ENCODE assay signal across 8 cellular contexts in genomic region chr16:58001781-58002410, GRCh38. TPM values are rescaled to one million over a fixed set of nuclear protein-coding genes. Genes with fewer than 3 reads are reported as not detected.
DNase-seq lines count a peak whose midpoint lies in the region; ATAC-seq and TF ChIP-seq lines count a peak whose summit lies in the region.

No MANE protein-coding gene starts in this region.

- peaks cover 49% of the 10 kb centered on the region for H3K79me2 ChIP-seq in Karpas-422 (ENCODE audit: low read length)

- no peak for ATAC-seq in naive thymus-derived CD8-positive, alpha-beta T cell
- ATAC-seq in GM19467 (IDR thresholded peaks at IDR 0.05; ENCODE audit: unreplicated experiment) = no peak

- H3K9me2 ChIP-seq in Karpas-422 (replicated peaks; ENCODE audit: insufficient read depth, low read length) = no peaks in the 10 kb centered on the region

- peaks cover 12% of the 10 kb centered on the region for H3K36me3 ChIP-seq in BJ (ENCODE audit: control insufficient read depth, insufficient read depth, low read length)
- peaks cover 26% of the 10 kb centered on the region for H3K36me3 ChIP-seq in Karpas-422 (ENCODE audit: insufficient read depth, low read length)

- H3K9me3 ChIP-seq in Karpas-422 (ENCODE audit: low read length) = no peaks in the 10 kb centered on the region

- CTCF ChIA-PET in BJ (lab: Yijun Ruan, JAX) = interaction anchor here (0.6 to 6.5 kb wide), 11 partner anchors 8 to 686 kb away, joined by 3 to 63 read pairs (median 4); no protein-coding TSS in a partner anchor

- POLR2A ChIA-PET in BJ (lab: Charles Lee) = no interaction called here
- POLR2A ChIA-PET in naive thymus-derived CD8-positive, alpha-beta T cell (lab: Charles Lee) = interaction anchor here (1.0 to 5.6 kb wide), 4 partner anchors 14 to 459 kb away, joined by 3 to 26 read pairs (median 15); partner anchors contain the start of genes ADGRG5 and KATNB1

- DNase-seq in BJ (ENCODE audit: low read depth) (no peak), Karpas-422 (peak; percentile 46), dorsolateral prefrontal cortex (no peak), NOMO-1 treated with DMSO at 0.1 percent for 48 hours (lab: John Stamatoyannopoulos, UW; ENCODE audit: unreplicated experiment) (no peak), NCI-H524 treated with DMSO at 0.1 percent for 48 hours (lab: John Stamatoyannopoulos, UW) (no peak), middle frontal gyrus (ENCODE audit: extremely low spot score, low spot score) (no peak)
- DNase-seq in naive thymus-derived CD8-positive, alpha-beta T cell = no peak

- intact Hi-C loops in dorsolateral prefrontal cortex (cut with DNase I) = loop anchor here (2.0 to 10.0 kb wide), 3 partner anchors 201 to 247 kb away; no protein-coding TSS in a partner anchor

- no peak overlapping the region; the same call in 1 of the 2 replicates for H3K27ac ChIP-seq in Karpas-422 (ENCODE audit: low read length)
- peak overlapping the region in 48 of 59 donors; percentile 5 to 94 (median 89) for H3K27ac ChIP-seq in dorsolateral prefrontal cortex

- peak overlapping the region; percentile 65 to 96 (median 91) for H3K4me3 Mint-ChIP-seq in naive thymus-derived CD8-positive, alpha-beta T cell

- H4K20me1 ChIP-seq in Karpas-422 (ENCODE audit: insufficient read depth, low read depth, low read length) = no peaks in the 10 kb centered on the region

- peak overlapping the region; percentile 99 for H3K4me2 ChIP-seq in Karpas-422 (ENCODE audit: low read depth, low read length, poor library complexity, severe bottlenecking)

- no peak overlapping the region for H2AFZ ChIP-seq in Karpas-422 (ENCODE audit: low read length)

- TF ChIP-seq CTCF in BJ (IDR thresholded peaks at IDR 0.05; ENCODE audit: insufficient read depth, low read depth, low read length) (no peak), dorsolateral prefrontal cortex (IDR thresholded peaks at IDR 0.05 in 54 of 56, conservative IDR thresholded peaks at IDR 0.05 in 2 of 56; ENCODE audit: low read depth in 1 of 56, partially characterized antibody in 56 of 56) (no peak)

- peaks cover 0 to 49% (median 10%) of the 10 kb centered on the region in 3 donors for H3K36me3 Mint-ChIP-seq in naive thymus-derived CD8-positive, alpha-beta T cell

- peaks cover 42% of the 10 kb centered on the region for H3K4me1 ChIP-seq in Karpas-422 (ENCODE audit: low read length)

- H3K9me3 Mint-ChIP-seq in naive thymus-derived CD8-positive, alpha-beta T cell = no peaks in the 10 kb centered on the region

- H3K4me1 Mint-ChIP-seq in naive thymus-derived CD8-positive, alpha-beta T cell = peaks cover 26 to 65% (median 61%) of the 10 kb centered on the region in 4 donors

- H3K9ac ChIP-seq in Karpas-422 (ENCODE audit: low read length) = peak overlapping the region; percentile 90

- H3K27me3 Mint-ChIP-seq in naive thymus-derived CD8-positive, alpha-beta T cell = no peaks in the 10 kb centered on the region

- no peaks in the 10 kb centered on the region for H3K27me3 ChIP-seq in BJ (ENCODE audit: control insufficient read depth, insufficient read depth, low read length)
- H3K27me3 ChIP-seq in Karpas-422 (ENCODE audit: low read length) = no peaks in the 10 kb centered on the region
- H3K27me3 ChIP-seq in dorsolateral prefrontal cortex = no peaks in the 10 kb centered on the region

- peak overlapping the region; percentile 69 to 95 (median 88) for H3K27ac Mint-ChIP-seq in naive thymus-derived CD8-positive, alpha-beta T cell

- peak overlapping the region; percentile 72 for H3K4me3 ChIP-seq in BJ (ENCODE audit: low read depth, low read length)
- peak overlapping the region; percentile 82 for H3K4me3 ChIP-seq in Karpas-422 (ENCODE audit: low read length)
- H3K4me3 ChIP-seq in dorsolateral prefrontal cortex = peak overlapping the region; percentile 64 to 91 (median 79)

RNA-seq across cellular contexts. Expression of gene USB1, which starts 0.7 kb away (rescaled TPM):
- polyA plus RNA-seq in BJ (2011; rRNA removed) = 48.7 and 86.2 TPM in 2 replicates
- 45.0 and 49.4 TPM in 2 replicates for polyA minus RNA-seq in BJ (2011; rRNA and poly(A)+ RNA removed)
- 19.6 and 28.3 TPM in 2 replicates for total RNA-seq in Karpas-422 (2014; rRNA removed; shearing (Covaris generic); ENCODE audit: low replicate concordance)
- total RNA-seq in dorsolateral prefrontal cortex = 10 to 100 TPM; 28.3 to 59.7 (median 41.9) TPM
- total RNA-seq in naive thymus-derived CD8-positive, alpha-beta T cell = 10 to 100 TPM; 30.2 to 31.4 TPM
- polyA plus RNA-seq in naive thymus-derived CD8-positive, alpha-beta T cell = 10 to 100 TPM; 31.1 to 36.4 (median 32.8) TPM

RNA-seq across cellular contexts. Expression of gene ZNF319, which starts 1.4 kb away (rescaled TPM):
- 4.9 and 5.8 TPM in 2 replicates for polyA plus RNA-seq in BJ (2011; rRNA removed)
- 4.7 and 5.1 TPM in 2 replicates for polyA minus RNA-seq in BJ (2011; rRNA and poly(A)+ RNA removed)
- 3.7 and 5.3 TPM in 2 replicates for total RNA-seq in Karpas-422 (2014; rRNA removed; shearing (Covaris generic); ENCODE audit: low replicate concordance)
- total RNA-seq in dorsolateral prefrontal cortex = 10 to 100 TPM in 71 of 120 experiments, 1 to 10 TPM in 49; 6.5 to 19.1 (median 10.3) TPM
- 10 to 100 TPM; 20.2 to 21.6 TPM for total RNA-seq in naive thymus-derived CD8-positive, alpha-beta T cell
- 10 to 100 TPM in 1 of 3 donors, 1 to 10 TPM in 2; 3.7 to 10.7 (median 6.0) TPM for polyA plus RNA-seq in naive thymus-derived CD8-positive, alpha-beta T cell

RNA-seq across cellular contexts. Expression of gene MMP15, which starts 23.7 kb away (rescaled TPM):
- 0.71 and 1.1 TPM in 2 replicates for polyA plus RNA-seq in BJ (2011; rRNA removed)
- 0.67 and 2.0 TPM in 2 replicates for polyA minus RNA-seq in BJ (2011; rRNA and poly(A)+ RNA removed)
- 4.1 and 5.2 TPM in 2 replicates for total RNA-seq in Karpas-422 (2014; rRNA removed; shearing (Covaris generic); ENCODE audit: low replicate concordance)
- 10 to 100 TPM in 23 of 120 experiments, 1 to 10 TPM in 97; 4.7 to 17.4 (median 8.2) TPM for total RNA-seq in dorsolateral prefrontal cortex
- total RNA-seq in naive thymus-derived CD8-positive, alpha-beta T cell = under 1 TPM; 0.25 to 0.36 TPM
- under 1 TPM in 1 of 3 donors, not detected in 2; 0.06 TPM for polyA plus RNA-seq in naive thymus-derived CD8-positive, alpha-beta T cell

RNA-seq across cellular contexts. Expression of gene CNGB1, which starts 31.0 kb away (rescaled TPM):
- not detected in 2 replicates for polyA plus RNA-seq in BJ (2011; rRNA removed)
- polyA minus RNA-seq in BJ (2011; rRNA and poly(A)+ RNA removed) = not detected in 2 replicates
- not detected in 2 replicates for total RNA-seq in Karpas-422 (2014; rRNA removed; shearing (Covaris generic); ENCODE audit: low replicate concordance)
- total RNA-seq in dorsolateral prefrontal cortex = 10 to 100 TPM in 57 of 120 experiments, 1 to 10 TPM in 60, under 1 TPM in 1, not detected in 2; 0.37 to 38.0 (median 9.8) TPM
- total RNA-seq in naive thymus-derived CD8-positive, alpha-beta T cell = not detected
- not detected for polyA plus RNA-seq in naive thymus-derived CD8-positive, alpha-beta T cell
